In genomic region chr1:48908606-48909005, GRCh38 we compare ENCODE assay signal across 24 cellular contexts.
"Had no signal": no experiment of that assay in that cellular context is flagged by ENCODE, and none has a peak within 500 bp of the region (broad histone marks: within the 10 kb centered on the region; RNA-seq: fewer than 3 reads in every experiment).

No MANE protein-coding gene starts in this region.

- H3K9me3 ChIP-seq: ascending aorta, esophagus squamous epithelium had no signal

- ATAC-seq: activated CD4-positive, alpha-beta T cell treated with anti-CD3 and anti-CD28 coated beads for 36 hours; activated CD8-positive, alpha-beta memory T cell treated with anti-CD3 and anti-CD28 coated beads, Interleukin-2, amount 10 ng/mL, durations not matched to agents 7 days and 5 days; activated CD8-positive, alpha-beta T cell treated with anti-CD3 and anti-CD28 coated beads, Interleukin-2, amount 10 ng/mL, durations not matched to agents 7 days and 5 days; activated naive CD8-positive, alpha-beta T cell treated with anti-CD3 and anti-CD28 coated beads, Interleukin-2, amount 50 U/mL, for 24 hours had no signal

- H3K27me3 ChIP-seq: ascending aorta had no signal

- H3K36me3 ChIP-seq: ascending aorta, esophagus squamous epithelium had no signal

- H3K4me3 ChIP-seq: ascending aorta, esophagus squamous epithelium had no signal

- H3K4me1 ChIP-seq: ascending aorta, esophagus squamous epithelium had no signal

- H3K27ac ChIP-seq: ascending aorta, epithelial cell of prostate, esophagus squamous epithelium had no signal

- DNase-seq: activated CD4-positive, alpha-beta memory T cell treated with anti-CD3 and anti-CD28 coated beads for 36 hours; activated CD4-positive, alpha-beta T cell treated with anti-CD3 and anti-CD28 coated beads for 36 hours; activated CD4-positive, alpha-beta T cell treated with anti-CD3 and anti-CD28 coated beads, Interleukin-2, amount 10 ng/mL, durations not matched to agents 24 days and 14 days; activated CD4-positive, CD25-positive, alpha-beta regulatory T cell; activated CD4-positive, CD25-positive, alpha-beta regulatory T cell treated with anti-CD3 and anti-CD28 coated beads, Interleukin-2, amount 50 U/mL, for 72 hours; activated CD8-positive, alpha-beta memory T cell treated with anti-CD3 and anti-CD28 coated beads, Interleukin-2, amount 10 ng/mL, durations not matched to agents 7 days and 5 days; activated CD8-positive, alpha-beta memory T cell treated with anti-CD3 and anti-CD28 coated beads, Interleukin-2, amount 50 U/mL, for 4 hours; activated CD8-positive, alpha-beta T cell treated with anti-CD3 and anti-CD28 coated beads, Interleukin-2, amount 10 ng/mL, durations not matched to agents 7 days and 5 days; activated effector memory CD4-positive, alpha-beta T cell treated with anti-CD3 and anti-CD28 coated beads, Interleukin-2, amount 50 U/mL, for 16 hours; activated naive CD4-positive, alpha-beta T cell treated with anti-CD3 and anti-CD28 coated beads for 36 hours; activated naive CD8-positive, alpha-beta T cell treated with anti-CD3 and anti-CD28 coated beads for 36 hours; activated naive CD8-positive, alpha-beta T cell treated with anti-CD3 and anti-CD28 coated beads, Interleukin-2, amount 50 U/mL, for 24 hours; activated T-cell treated with anti-CD3 and anti-CD28 coated beads, Interleukin-2, amount 50 U/mL, for 1 hour; activated T-cell treated with anti-CD3 and anti-CD28 coated beads, Interleukin-2, amount 50 U/mL, for 48 hours; caudate nucleus; cortex of kidney; dermis blood vessel endothelial cell; effector CD4-positive, alpha-beta T cell; esophagus squamous epithelium; foreskin fibroblast; head of caudate nucleus; T-helper 2 cell had no signal
